17 cellular contexts compared by ENCODE assay signal in genomic region chr1:58318157-58318665, GRCh38.
"Had no signal": no experiment of that assay in that cellular context is flagged by ENCODE, and none has a peak within 500 bp of the region (broad histone marks: within the 10 kb centered on the region; RNA-seq: fewer than 3 reads in every experiment).

No MANE protein-coding gene starts in this region.

- ATAC-seq: gastroesophageal sphincter; left lobe of liver; mucosa of descending colon; naive thymus-derived CD8-positive, alpha-beta T cell; sciatic nerve had no signal

- H3K27ac ChIP-seq: dorsolateral prefrontal cortex, gastroesophageal sphincter, spleen had no signal

- H3K4me3 ChIP-seq: dorsolateral prefrontal cortex, gastroesophageal sphincter, mucosa of descending colon, spleen had no signal

- DNase-seq: cortex of kidney; dorsolateral prefrontal cortex; effector CD8-positive, alpha-beta T cell; glutamatergic neuron; islet precursor cell; mucosa of descending colon; naive thymus-derived CD8-positive, alpha-beta T cell; posterior cingulate gyrus; spleen; stimulated activated CD4-positive, alpha-beta T cell treated with anti-CD3 and anti-CD28 coated beads, Interleukin-15, amount 100 ng/mL, for 24 hours; stimulated activated CD4-positive, alpha-beta T cell treated with anti-CD3 and anti-CD28 coated beads, Interleukin-1b, Interleukin-23, amount 100 ng/mL, for 48 hours; stimulated activated CD4-positive, alpha-beta T cell treated with anti-CD3 and anti-CD28 coated beads, Interleukin-4, amount 100 ng/mL, for 24 hours; stimulated activated naive CD4-positive, alpha-beta T cell treated with Interleukin-2 at 50 U/mL for 16 hours had no signal

- H3K4me1 Mint-ChIP-seq: neural crest cell had no signal

- H3K27me3 ChIP-seq: dorsolateral prefrontal cortex, gastroesophageal sphincter, spleen had no signal

- H3K4me3 Mint-ChIP-seq: naive thymus-derived CD8-positive, alpha-beta T cell; neural crest cell had no signal

- H3K4me1 ChIP-seq: gastroesophageal sphincter, spleen had no signal
